ENCODE assay signal across 8 cellular contexts in genomic region chr11:128467610-128468041, GRCh38.
A peak's percentile ranks its signal among the peaks of the same experiment; 100 is the strongest.
DNase-seq lines count a peak whose midpoint lies in the region; ATAC-seq and TF ChIP-seq lines count a peak whose summit lies in the region.

No MANE protein-coding gene starts in this region.

- ATAC-seq in RWPE2 (ENCODE audit: low read depth) (peak; percentile 73), GM21381 (IDR thresholded peaks at IDR 0.05; ENCODE audit: unreplicated experiment) (no peak)

- in situ Hi-C loops in Caki2 (cut with HindIII; ENCODE audit: low pct_unique_long_range_greater_than_20kb, low sequenced_read_pairs), result no loop called here

- H3K27me3 ChIP-seq in RWPE2 (ENCODE audit: insufficient read depth, poor library complexity, severe bottlenecking), result no peaks in the 10 kb centered on the region

- H3K27ac ChIP-seq in RWPE2 (ENCODE audit: poor library complexity, severe bottlenecking), result peak overlapping the region; percentile 32

- peaks cover 91% of the 10 kb centered on the region for H3K36me3 ChIP-seq in RWPE2 (ENCODE audit: low read depth)

- H3K9me3 ChIP-seq in RWPE2 (ENCODE audit: severe bottlenecking), result no peaks in the 10 kb centered on the region

- peak; percentile 86 for DNase-seq in Caki2 (ENCODE audit: low read depth)
- no peak for DNase-seq in RWPE2 (ENCODE audit: low spot score)
- DNase-seq in dermis blood vessel endothelial cell, result peak; percentile 71
- DNase-seq in myocyte (ENCODE audit: low read depth), result peak; percentile 98
- no peak for DNase-seq in NCI-H82 treated with DMSO at 0.1 percent for 48 hours (lab: John Stamatoyannopoulos, UW; ENCODE audit: unreplicated experiment)
- DNase-seq in NCI-H510A treated with DMSO at 0.1 percent for 48 hours (lab: John Stamatoyannopoulos, UW), result no peak
- no peak for DNase-seq in cortex of kidney (lab: John Stamatoyannopoulos, UW)

- TF ChIP-seq CTCF in RWPE2 (IDR thresholded peaks at IDR 0.05; ENCODE audit: poor library complexity, severe bottlenecking), result no peak

- no peaks in the 10 kb centered on the region for H3K4me1 ChIP-seq in RWPE2 (ENCODE audit: insufficient read depth, poor library complexity, severe bottlenecking)

- no peak overlapping the region for H3K4me3 ChIP-seq in RWPE2 (ENCODE audit: severe bottlenecking)

Comparison
In these comparisons a context has a peak if more than half of its experiments do, and no peak if none do; other contexts are left out.
1. DNase-seq: peak in Caki2 (single experiment), dermis blood vessel endothelial cell (single experiment) and myocyte (single experiment); none in RWPE2 (single experiment), NCI-H82 treated with DMSO at 0.1 percent for 48 hours (single experiment), NCI-H510A treated with DMSO at 0.1 percent for 48 hours (single experiment) and cortex of kidney (single experiment).